ENCODE assay signal across 2 cellular contexts in genomic region chr16:67278773-67279295, GRCh38.
TF ChIP-seq lines count a peak whose summit lies in the region.

No MANE protein-coding gene starts in this region.

TF ChIP-seq in IMR-90, 13 proteins besides CTCF, POLR2A, EP300 and RAD21:
- TF ChIP-seq NFE2L2 (IDR thresholded peaks at IDR 0.05; ENCODE audit: low read depth, low read length) (no peak), RFX5 (IDR thresholded peaks at IDR 0.05; ENCODE audit: low read depth, low read length) (no peak), CHD1 (IDR thresholded peaks at IDR 0.05; ENCODE audit: low read depth, low read length) (no peak), FOS (IDR thresholded peaks at IDR 0.05; ENCODE audit: low read depth, low read length) (no peak)
- TF ChIP-seq, protein P1, sequence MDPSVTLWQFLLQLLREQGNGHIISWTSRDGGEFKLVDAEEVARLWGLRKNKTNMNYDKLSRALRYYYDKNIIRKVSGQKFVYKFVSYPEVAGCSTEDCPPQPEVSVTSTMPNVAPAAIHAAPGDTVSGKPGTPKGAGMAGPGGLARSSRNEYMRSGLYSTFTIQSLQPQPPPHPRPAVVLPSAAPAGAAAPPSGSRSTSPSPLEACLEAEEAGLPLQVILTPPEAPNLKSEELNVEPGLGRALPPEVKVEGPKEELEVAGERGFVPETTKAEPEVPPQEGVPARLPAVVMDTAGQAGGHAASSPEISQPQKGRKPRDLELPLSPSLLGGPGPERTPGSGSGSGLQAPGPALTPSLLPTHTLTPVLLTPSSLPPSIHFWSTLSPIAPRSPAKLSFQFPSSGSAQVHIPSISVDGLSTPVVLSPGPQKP (IDR thresholded peaks at IDR 0.05; ENCODE audit: borderline replicate concordance, low read depth, low read length) = no peak
TF ChIP-seq in IMR-90: peak in this region for 0.

TF ChIP-seq in endothelial cell of umbilical vein, 7 proteins besides CTCF, POLR2A, EP300 and RAD21:
- no peak for TF ChIP-seq GATA2 (IDR thresholded peaks at IDR 0.05; ENCODE audit: insufficient read depth, insufficient read length, low read depth, low read length)
- TF ChIP-seq, protein P2, sequence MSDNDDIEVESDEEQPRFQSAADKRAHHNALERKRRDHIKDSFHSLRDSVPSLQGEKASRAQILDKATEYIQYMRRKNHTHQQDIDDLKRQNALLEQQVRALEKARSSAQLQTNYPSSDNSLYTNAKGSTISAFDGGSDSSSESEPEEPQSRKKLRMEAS (IDR thresholded peaks at IDR 0.05; ENCODE audit: insufficient read depth, insufficient read length) = no peak
- no peak for TF ChIP-seq FOS (IDR thresholded peaks at IDR 0.05; ENCODE audit: borderline replicate concordance, insufficient read depth, low read length)
- TF ChIP-seq EZH2 (IDR thresholded peaks at IDR 0.05; ENCODE audit: borderline replicate concordance, low read depth, low read length, severe bottlenecking) = no peak
- no peak for TF ChIP-seq MYC (IDR thresholded peaks at IDR 0.05; ENCODE audit: low read depth, low read length)
- TF ChIP-seq JUN (IDR thresholded peaks at IDR 0.05; ENCODE audit: borderline replicate concordance, insufficient read depth, insufficient read length, low read depth) = no peak
- no peak for TF ChIP-seq POLR2AphosphoS5 (IDR thresholded peaks at IDR 0.05; ENCODE audit: insufficient read depth, low read depth, low read length)
